18 cellular contexts compared by ENCODE assay signal in the genomic region with DNA sequence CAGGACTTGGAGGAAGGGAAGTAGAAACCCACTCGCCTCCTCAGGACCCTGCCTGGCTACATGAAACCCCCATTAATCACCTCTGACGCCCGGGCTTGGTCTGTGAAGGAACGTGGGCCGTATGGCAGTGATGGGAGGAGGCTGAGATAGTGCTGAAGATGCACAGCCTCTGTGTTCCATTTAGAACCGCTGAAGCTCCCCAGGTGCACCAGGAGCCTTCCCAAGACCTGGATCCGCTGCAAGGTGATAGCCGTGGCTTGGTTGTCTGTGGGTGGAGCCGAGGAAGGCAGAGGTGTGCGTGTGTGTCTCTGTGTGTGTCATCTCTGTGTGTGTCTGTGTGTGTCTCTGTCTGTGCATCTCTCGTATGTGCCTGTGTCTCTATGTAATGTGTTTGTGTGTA.
DNase-seq lines count a peak whose midpoint lies in the region; ATAC-seq and TF ChIP-seq lines count a peak whose summit lies in the region.
"Had no signal": no experiment of that assay in that cellular context is flagged by ENCODE, and none has a peak within 500 bp of the region (broad histone marks: within the 10 kb centered on the region; RNA-seq: fewer than 3 reads in every experiment).

No MANE protein-coding gene starts in this region.

- H3K4me3 Mint-ChIP-seq in neural crest cell = no peak overlapping the region
- no peak overlapping the region for H3K4me3 Mint-ChIP-seq in stimulated activated effector memory CD8-positive, alpha-beta T cell treated with anti-CD3 and anti-CD28 coated beads, Interleukin-12 subunit alpha, Interleukin-12 subunit beta, amount 100 ng/mL, for 72 hours
- no peak overlapping the region for H3K4me3 Mint-ChIP-seq in activated T-helper 2 cell treated with anti-CD3 and anti-CD28 coated beads, Interferon-gamma antibody, Interleukin-2, Interleukin-4, amounts not matched to agents 10 μg/mL and 5 μg/mL and 100 μg/mL, durations not matched to agents 14 hours and 24 hours and 36 hours (ENCODE audit: low read depth)
- H3K4me3 Mint-ChIP-seq: CD4-positive, alpha-beta T cell; HFFc6 had no signal

- TF ChIP-seq POLR2A in Peyer's patch (IDR thresholded peaks at IDR 0.05) (no peak), esophagus squamous epithelium (IDR thresholded peaks at IDR 0.05) (no peak)

- H3K9me3 Mint-ChIP-seq in neural crest cell = no peaks in the 10 kb centered on the region
- no peaks in the 10 kb centered on the region for H3K9me3 Mint-ChIP-seq in stimulated activated effector memory CD8-positive, alpha-beta T cell treated with anti-CD3 and anti-CD28 coated beads, Interleukin-12 subunit alpha, Interleukin-12 subunit beta, amount 100 ng/mL, for 72 hours
- H3K9me3 Mint-ChIP-seq in activated T-helper 2 cell treated with anti-CD3 and anti-CD28 coated beads, Interferon-gamma antibody, Interleukin-2, Interleukin-4, amounts not matched to agents 10 μg/mL and 5 μg/mL and 100 μg/mL, durations not matched to agents 14 hours and 24 hours and 36 hours = no peaks in the 10 kb centered on the region
- H3K9me3 Mint-ChIP-seq: CD4-positive, alpha-beta T cell; HFFc6 had no signal

- no peaks in the 10 kb centered on the region for H3K36me3 ChIP-seq in Peyer's patch
- H3K36me3 ChIP-seq in esophagus squamous epithelium = no peaks in the 10 kb centered on the region
- H3K36me3 ChIP-seq in tibial artery = no peaks in the 10 kb centered on the region

- no peaks in the 10 kb centered on the region for H3K27me3 ChIP-seq in Peyer's patch
- H3K27me3 ChIP-seq in esophagus squamous epithelium = peaks cover 0 to 9% (median 0%) of the 10 kb centered on the region in 4 donors
- no peaks in the 10 kb centered on the region for H3K27me3 ChIP-seq in tibial artery

- ATAC-seq in stimulated activated effector memory CD8-positive, alpha-beta T cell treated with anti-CD3 and anti-CD28 coated beads, Interleukin-12 subunit alpha, Interleukin-12 subunit beta, amount 100 ng/mL, for 72 hours = no peak
- ATAC-seq in GM18867 (IDR thresholded peaks at IDR 0.05; ENCODE audit: unreplicated experiment) = no peak

- 33 to 74% methylated on average over 1 to 11 of the region's 11 CpGs for WGBS in esophagus squamous epithelium, 2 donors

- H3K4me1 ChIP-seq in Peyer's patch (peaks cover 0 to 29% (median 1%) of the 10 kb centered on the region in 4 donors), esophagus squamous epithelium (peaks cover 6 to 68% (median 16%) of the 10 kb centered on the region in 3 donors), tibial artery (peaks cover 0 to 100% (median 70%) of the 10 kb centered on the region in 4 donors)

- H3K27ac Mint-ChIP-seq in neural crest cell (ENCODE audit: unreplicated experiment) = peak overlapping the region; percentile 15
- H3K27ac Mint-ChIP-seq in stimulated activated effector memory CD8-positive, alpha-beta T cell treated with anti-CD3 and anti-CD28 coated beads, Interleukin-12 subunit alpha, Interleukin-12 subunit beta, amount 100 ng/mL, for 72 hours = no peak overlapping the region
- H3K27ac Mint-ChIP-seq in activated T-helper 2 cell treated with anti-CD3 and anti-CD28 coated beads, Interferon-gamma antibody, Interleukin-2, Interleukin-4, amounts not matched to agents 10 μg/mL and 5 μg/mL and 100 μg/mL, durations not matched to agents 14 hours and 24 hours and 36 hours = no peak overlapping the region
- H3K27ac Mint-ChIP-seq: CD4-positive, alpha-beta T cell; HFFc6 had no signal

- intact Hi-C loops in esophagus squamous epithelium (cut with DNase I) = no loop called here
- intact Hi-C loops in tibial artery (cut with DNase I; ENCODE audit: low total_unique reads) = no loop called here
- intact Hi-C loops in activated T-helper 2 cell treated with anti-CD3 and anti-CD28 coated beads, Interferon-gamma antibody, Interleukin-2, Interleukin-4, amounts not matched to agents 10 μg/mL and 5 μg/mL and 100 μg/mL, durations not matched to agents 14 hours and 24 hours and 36 hours (cut with micrococcal nuclease) = no loop called here

- H3K27me3 Mint-ChIP-seq in neural crest cell (ENCODE audit: low read depth) = no peaks in the 10 kb centered on the region
- H3K27me3 Mint-ChIP-seq in activated T-helper 2 cell treated with anti-CD3 and anti-CD28 coated beads, Interferon-gamma antibody, Interleukin-2, Interleukin-4, amounts not matched to agents 10 μg/mL and 5 μg/mL and 100 μg/mL, durations not matched to agents 14 hours and 24 hours and 36 hours (ENCODE audit: low read depth) = peaks cover 32% of the 10 kb centered on the region

- H3K4me3 ChIP-seq in Peyer's patch (no peak overlapping the region), esophagus squamous epithelium (no peak overlapping the region), tibial artery (no peak overlapping the region)
- H3K4me3 ChIP-seq: PC-9 had no signal

- H3K4me1 Mint-ChIP-seq in neural crest cell = peaks cover 16% of the 10 kb centered on the region
- H3K4me1 Mint-ChIP-seq in stimulated activated effector memory CD8-positive, alpha-beta T cell treated with anti-CD3 and anti-CD28 coated beads, Interleukin-12 subunit alpha, Interleukin-12 subunit beta, amount 100 ng/mL, for 72 hours = no peaks in the 10 kb centered on the region
- H3K4me1 Mint-ChIP-seq in activated T-helper 2 cell treated with anti-CD3 and anti-CD28 coated beads, Interferon-gamma antibody, Interleukin-2, Interleukin-4, amounts not matched to agents 10 μg/mL and 5 μg/mL and 100 μg/mL, durations not matched to agents 14 hours and 24 hours and 36 hours (ENCODE audit: low read depth) = no peaks in the 10 kb centered on the region

- peak overlapping the region in 3 of 4 donors; percentile 36 to 70 (median 61) for H3K27ac ChIP-seq in Peyer's patch
- peak overlapping the region in 3 of 4 donors; percentile 37 to 60 (median 42) for H3K27ac ChIP-seq in esophagus squamous epithelium
- H3K27ac ChIP-seq in tibial artery = peak overlapping the region; percentile 65 to 83
- H3K27ac ChIP-seq: HL-60, PC-9 had no signal

- DNase-seq in Peyer's patch = peak in 1 of 3 donors; percentile 42
- DNase-seq in esophagus squamous epithelium (lab: John Stamatoyannopoulos, UW) = no peak
- no peak for DNase-seq in neural crest cell (ENCODE audit: low read depth, low spot score)
- DNase-seq in tibial artery = peak in 1 of 2 donors; percentile 33
- no peak for DNase-seq in stimulated activated effector memory CD8-positive, alpha-beta T cell treated with anti-CD3 and anti-CD28 coated beads, Interleukin-12 subunit alpha, Interleukin-12 subunit beta, amount 100 ng/mL, for 72 hours (ENCODE audit: low spot score in 2 of 2)
- DNase-seq in NCI-H226 = no peak
- DNase-seq in activated T-helper 2 cell treated with anti-CD3 and anti-CD28 coated beads, Interferon-gamma antibody, Interleukin-2, Interleukin-4, amounts not matched to agents 10 μg/mL and 5 μg/mL and 100 μg/mL, durations not matched to agents 14 hours and 24 hours and 36 hours (ENCODE audit: low spot score) = no peak
- DNase-seq: AML-193; Calu3; CD4-positive, alpha-beta T cell; HFFc6; KG1; NCI-H1048; NCI-H446; PC-9; Right ventricle myocardium superior had no signal

- TF ChIP-seq CTCF in Peyer's patch (IDR thresholded peaks at IDR 0.05) (no peak), esophagus squamous epithelium (IDR thresholded peaks at IDR 0.05) (no peak), neural crest cell (conservative IDR thresholded peaks at IDR 0.05) (no peak), tibial artery (IDR thresholded peaks at IDR 0.05) (no peak)

- H3K9me3 ChIP-seq in Peyer's patch (no peaks in the 10 kb centered on the region), esophagus squamous epithelium (no peaks in the 10 kb centered on the region), tibial artery (no peaks in the 10 kb centered on the region)

- H3K36me3 Mint-ChIP-seq in neural crest cell (ENCODE audit: low read depth) = no peaks in the 10 kb centered on the region
- no peaks in the 10 kb centered on the region for H3K36me3 Mint-ChIP-seq in stimulated activated effector memory CD8-positive, alpha-beta T cell treated with anti-CD3 and anti-CD28 coated beads, Interleukin-12 subunit alpha, Interleukin-12 subunit beta, amount 100 ng/mL, for 72 hours
- no peaks in the 10 kb centered on the region for H3K36me3 Mint-ChIP-seq in activated T-helper 2 cell treated with anti-CD3 and anti-CD28 coated beads, Interferon-gamma antibody, Interleukin-2, Interleukin-4, amounts not matched to agents 10 μg/mL and 5 μg/mL and 100 μg/mL, durations not matched to agents 14 hours and 24 hours and 36 hours (ENCODE audit: low read depth)
